14 cellular contexts compared by ENCODE assay signal in genomic region chr7:43781726-43782607, GRCh38. TPM values are rescaled to one million over a fixed set of nuclear protein-coding genes. Genes with fewer than 3 reads are reported as not detected.
DNase-seq lines count a peak whose midpoint lies in the region; ATAC-seq and TF ChIP-seq lines count a peak whose summit lies in the region.
"Had no signal": no experiment of that assay in that cellular context is flagged by ENCODE, and none has a peak within 500 bp of the region (broad histone marks: within the 10 kb centered on the region; RNA-seq: fewer than 3 reads in every experiment).

No MANE protein-coding gene starts in this region.

- no peaks in the 10 kb centered on the region for H3K27me3 ChIP-seq in PC-9 (ENCODE audit: insufficient read depth, low read depth)
- no peaks in the 10 kb centered on the region for H3K27me3 ChIP-seq in osteoblast (ENCODE audit: insufficient read depth, low read length)
- H3K27me3 ChIP-seq in right cardiac atrium (ENCODE audit: control insufficient read depth, insufficient read depth), result no peaks in the 10 kb centered on the region
- H3K27me3 ChIP-seq: thyroid gland had no signal

- H2AFZ ChIP-seq in PC-9 (no peak overlapping the region), osteoblast (ENCODE audit: low read length) (no peak overlapping the region)

- H3K4me1 Mint-ChIP-seq in activated CD4-positive, alpha-beta T cell treated with anti-CD3 and anti-CD28 coated beads, Interleukin-2, amount 10 ng/mL, durations not matched to agents 7 days and 5 days, result peaks cover 6% of the 10 kb centered on the region

- WGBS in right cardiac atrium, result 82% methylated on average over 10 of the region's 10 CpGs

- H3K27ac Mint-ChIP-seq in activated CD4-positive, alpha-beta T cell treated with anti-CD3 and anti-CD28 coated beads, Interleukin-2, amount 10 ng/mL, durations not matched to agents 7 days and 5 days, result no peak overlapping the region
- H3K27ac Mint-ChIP-seq: progenitor cell of endocrine pancreas had no signal

- CTCF ChIA-PET in PC-9 (lab: Charles Lee), result no interaction called here
- CTCF ChIA-PET in activated CD4-positive, alpha-beta T cell treated with anti-CD3 and anti-CD28 coated beads, Interleukin-2, amount 10 ng/mL, durations not matched to agents 7 days and 5 days (lab: Charles Lee), result interaction anchor here (0.8 to 1.2 kb wide), 3 partner anchors 8 to 22 kb away, joined by 3 to 4 read pairs (median 3); no protein-coding TSS in a partner anchor

- no peaks in the 10 kb centered on the region for H4K20me1 ChIP-seq in PC-9 (ENCODE audit: insufficient read depth)
- H4K20me1 ChIP-seq in osteoblast (ENCODE audit: insufficient read depth, low read length), result peaks cover 2% of the 10 kb centered on the region

- H3K36me3 Mint-ChIP-seq in activated CD4-positive, alpha-beta T cell treated with anti-CD3 and anti-CD28 coated beads, Interleukin-2, amount 10 ng/mL, durations not matched to agents 7 days and 5 days (ENCODE audit: low read depth), result peaks cover 18% of the 10 kb centered on the region

- H3K36me3 ChIP-seq in PC-9 (ENCODE audit: low read depth), result 0 out of 2 replicates have a peak, but pooled peaks cover 4% of the 10 kb centered on the region
- no peaks in the 10 kb centered on the region for H3K36me3 ChIP-seq in osteoblast (ENCODE audit: insufficient read depth, low read length)
- H3K36me3 ChIP-seq: thyroid gland had no signal

- intact Hi-C loops in PC-9 (cut with micrococcal nuclease; ENCODE audit: unreplicated experiment) (no loop called here), right cardiac atrium (cut with DNase I) (no loop called here)

- H3K9me2 ChIP-seq in PC-9 (ENCODE audit: insufficient read depth), result no peaks in the 10 kb centered on the region

- H3K27me3 Mint-ChIP-seq in activated CD4-positive, alpha-beta T cell treated with anti-CD3 and anti-CD28 coated beads, Interleukin-2, amount 10 ng/mL, durations not matched to agents 7 days and 5 days, result no peaks in the 10 kb centered on the region
- H3K27me3 Mint-ChIP-seq: progenitor cell of endocrine pancreas had no signal

- TF ChIP-seq CTCF in PC-9 (conservative IDR thresholded peaks at IDR 0.05) (no peak), fibroblast of mammary gland (conservative IDR thresholded peaks at IDR 0.05; ENCODE audit: control insufficient read depth, insufficient read depth, low read depth, low read length) (no peak), osteoblast (IDR thresholded peaks at IDR 0.05; ENCODE audit: extremely low read depth, low read depth, low read length) (no peak)

- H3K4me2 ChIP-seq in PC-9 (peak overlapping the region; percentile 27), osteoblast (ENCODE audit: insufficient read depth, low read length) (peak overlapping the region; percentile 7)

- POLR2A ChIA-PET in PC-9 (lab: Charles Lee; ENCODE audit: unreplicated experiment), result interaction anchor here (0.6 to 0.9 kb wide), 2 partner anchors 52 to 1986 kb away, joined by 4 to 6 read pairs; partner anchors contain the start of gene COA1
- POLR2A ChIA-PET in activated CD4-positive, alpha-beta T cell treated with anti-CD3 and anti-CD28 coated beads, Interleukin-2, amount 10 ng/mL, durations not matched to agents 7 days and 5 days (lab: Charles Lee), result no interaction called here

- H3K9me3 Mint-ChIP-seq in activated CD4-positive, alpha-beta T cell treated with anti-CD3 and anti-CD28 coated beads, Interleukin-2, amount 10 ng/mL, durations not matched to agents 7 days and 5 days, result peaks cover 5% of the 10 kb centered on the region
- H3K9me3 Mint-ChIP-seq: T-helper 1 cell treated with Interleukin-12 subunit alpha and Interleukin-12 subunit beta and Interleukin-4 antibody, amounts not matched to agents 30 μg/mL and 1 μg/mL, for 36 hours had no signal

- no TSS peak for BruUV-seq in PC-9 (replicated peaks; lab: Mats Ljungman, UMichigan)

- H3F3A ChIP-seq in PC-9 (ENCODE audit: insufficient read depth, low read depth), result peaks cover 32% of the 10 kb centered on the region; the same call in 1 of the 2 replicates

- H3K79me2 ChIP-seq in PC-9 (ENCODE audit: low read depth) (no peaks in the 10 kb centered on the region), osteoblast (ENCODE audit: insufficient read depth, low read length) (no peaks in the 10 kb centered on the region)

- no peak overlapping the region for H3K4me3 Mint-ChIP-seq in activated CD4-positive, alpha-beta T cell treated with anti-CD3 and anti-CD28 coated beads, Interleukin-2, amount 10 ng/mL, durations not matched to agents 7 days and 5 days
- H3K4me3 Mint-ChIP-seq: T-helper 1 cell treated with Interleukin-12 subunit alpha and Interleukin-12 subunit beta and Interleukin-4 antibody, amounts not matched to agents 30 μg/mL and 1 μg/mL, for 36 hours had no signal

- DNase-seq in EH (ENCODE audit: low read depth), result peak; percentile 85
- peak in 1 of 2 experiments; percentile 66 for DNase-seq in PC-9
- DNase-seq in fibroblast of mammary gland (ENCODE audit: low read depth), result peak; percentile 78
- peak; percentile 55 for DNase-seq in osteoblast (ENCODE audit: insufficient read length, low spot score, missing footprints)
- no peak for DNase-seq in activated CD4-positive, alpha-beta T cell treated with anti-CD3 and anti-CD28 coated beads, Interleukin-2, amount 10 ng/mL, durations not matched to agents 7 days and 5 days
- no peak for DNase-seq in right cardiac atrium
- DNase-seq: DMS153, kidney glomerular epithelial cell, NCI-H146, thyroid gland had no signal

- H3K9me3 ChIP-seq in PC-9 (ENCODE audit: insufficient read depth, low read depth) (no peaks in the 10 kb centered on the region), osteoblast (ENCODE audit: low read depth, low read length) (no peaks in the 10 kb centered on the region), right cardiac atrium (ENCODE audit: control insufficient read depth, low read length) (no peaks in the 10 kb centered on the region)
- H3K9me3 ChIP-seq: thyroid gland had no signal

- no peak overlapping the region for H3K4me3 ChIP-seq in PC-9
- H3K4me3 ChIP-seq in fibroblast of mammary gland (ENCODE audit: control insufficient read depth, low read depth, low read length), result no peak overlapping the region
- H3K4me3 ChIP-seq in osteoblast (ENCODE audit: insufficient read depth, low read length), result no peak overlapping the region
- H3K4me3 ChIP-seq in right cardiac atrium (ENCODE audit: low read length), result no peak overlapping the region
- H3K4me3 ChIP-seq: thyroid gland had no signal

- H3K4me1 ChIP-seq in PC-9 (replicated peaks; ENCODE audit: insufficient read depth) (peaks cover 53% of the 10 kb centered on the region), osteoblast (ENCODE audit: insufficient read depth, low read length) (peaks cover 21% of the 10 kb centered on the region), right cardiac atrium (ENCODE audit: control insufficient read depth, insufficient read depth, low read length) (no peaks in the 10 kb centered on the region)
- H3K4me1 ChIP-seq: thyroid gland had no signal

- H3K27ac ChIP-seq in PC-9 (peak overlapping the region; percentile 25), osteoblast (ENCODE audit: low read depth, low read length) (no peak overlapping the region), right cardiac atrium (ENCODE audit: low read length) (no peak overlapping the region)
- H3K27ac ChIP-seq: thyroid gland had no signal

- no peak for ATAC-seq in GM18861 (IDR thresholded peaks at IDR 0.05; ENCODE audit: unreplicated experiment)
- ATAC-seq in right cardiac atrium, result no peak
- ATAC-seq in HG02973 (IDR thresholded peaks at IDR 0.05; ENCODE audit: unreplicated experiment), result no peak

RNA-seq across cellular contexts. Expression of gene BLVRA, which starts 23.5 kb away (rescaled TPM):
- 36.4 and 49.5 TPM in 2 replicates for total RNA-seq in PC-9 (2021)
- total RNA-seq in osteoblast, result 20.6 and 21.5 TPM in 2 replicates
- 10 to 100 TPM; 22.0 to 29.4 TPM for total RNA-seq in activated CD4-positive, alpha-beta T cell treated with anti-CD3 and anti-CD28 coated beads, Interleukin-2, amount 10 ng/mL, durations not matched to agents 7 days and 5 days
- total RNA-seq in right cardiac atrium, result 10 to 100 TPM; 29.5 to 50.9 (median 44.4) TPM
- 57.4 TPM for polyA plus RNA-seq in right cardiac atrium

RNA-seq across cellular contexts. Expression of gene COA1, which starts 52.6 kb away (rescaled TPM):
- total RNA-seq in PC-9 (2021), result 128 and 151 TPM in 2 replicates
- 34.0 and 39.2 TPM in 2 replicates for total RNA-seq in osteoblast
- 10 to 100 TPM; 44.8 to 47.1 TPM for total RNA-seq in activated CD4-positive, alpha-beta T cell treated with anti-CD3 and anti-CD28 coated beads, Interleukin-2, amount 10 ng/mL, durations not matched to agents 7 days and 5 days
- 10 to 100 TPM; 53.3 to 66.3 (median 60.6) TPM for total RNA-seq in right cardiac atrium
- polyA plus RNA-seq in right cardiac atrium, result 78.6 TPM

Comparison
In these comparisons a context has a peak if more than half of its experiments do, and no peak if none do; other contexts are left out.
1. DNase-seq: peak in EH (single experiment), fibroblast of mammary gland (single experiment) and osteoblast (single experiment); none in activated CD4-positive, alpha-beta T cell treated with anti-CD3 and anti-CD28 coated beads, Interleukin-2, amount 10 ng/mL, durations not matched to agents 7 days and 5 days (single experiment) and right cardiac atrium (0 of 3).